In genomic region chr3:125250973-125251372, GRCh38 we compare ENCODE assay signal across 32 cellular contexts.
"Had no signal": no experiment of that assay in that cellular context is flagged by ENCODE, and none has a peak within 500 bp of the region (broad histone marks: within the 10 kb centered on the region; RNA-seq: fewer than 3 reads in every experiment).

No MANE protein-coding gene starts in this region.

- H3K9me3 ChIP-seq: adrenal gland, body of pancreas, esophagus squamous epithelium, gastroesophageal sphincter, heart right ventricle had no signal

- H3K4me3 ChIP-seq: adrenal gland, body of pancreas, esophagus squamous epithelium, gastroesophageal sphincter, heart right ventricle had no signal

- H3K4me1 Mint-ChIP-seq: activated B cell treated with CpG ODN at 0.5 μM for 24 hours had no signal

- FAIRE-seq: colon, endometrium, endothelial cell of umbilical vein had no signal

- H3K27ac ChIP-seq: adrenal gland, body of pancreas, epithelial cell of prostate, esophagus squamous epithelium, gastroesophageal sphincter, heart right ventricle, WERI-Rb-1 had no signal

- H3K9me3 Mint-ChIP-seq: activated B cell treated with CpG ODN at 0.5 μM for 24 hours; activated CD8-positive, alpha-beta T cell treated with anti-CD3 and anti-CD28 coated beads for 36 hours; activated naive CD4-positive, alpha-beta T cell treated with anti-CD3 and anti-CD28 coated beads, Interleukin-2, amount 50 U/mL, for 24 hours; activated naive CD8-positive, alpha-beta T cell treated with anti-CD3 and anti-CD28 coated beads for 36 hours; activated naive CD8-positive, alpha-beta T cell treated with anti-CD3 and anti-CD28 coated beads, Interleukin-2, amount 50 U/mL, for 24 hours; activated T-cell treated with anti-CD3 and anti-CD28 coated beads, Interleukin-2, amount 50 U/mL, for 4 hours; activated T-helper 17 cell treated with anti-CD3 and anti-CD28 coated beads, Interleukin-2, amount 50 U/mL, for 72 hours; T-helper 1 cell treated with Interleukin-12 subunit alpha and Interleukin-12 subunit beta and Interleukin-4 antibody, amounts not matched to agents 30 μg/mL and 1 μg/mL, for 36 hours had no signal

- H3K27me3 ChIP-seq: adrenal gland, body of pancreas, esophagus squamous epithelium, gastroesophageal sphincter, heart right ventricle had no signal

- ATAC-seq: activated CD4-positive, CD25-positive, alpha-beta regulatory T cell treated with anti-CD3 and anti-CD28 coated beads, Interleukin-2, amount 50 U/mL, for 24 hours; activated CD8-positive, alpha-beta T cell treated with anti-CD3 and anti-CD28 coated beads for 36 hours; activated naive CD8-positive, alpha-beta T cell treated with anti-CD3 and anti-CD28 coated beads, Interleukin-2, amount 50 U/mL, for 24 hours; activated T-cell treated with anti-CD3 and anti-CD28 coated beads, Interleukin-2, amount 50 U/mL, for 4 hours; activated T-helper 17 cell treated with anti-CD3 and anti-CD28 coated beads, Interleukin-2, amount 50 U/mL, for 72 hours; body of pancreas; gastroesophageal sphincter; heart right ventricle had no signal

- H3K36me3 ChIP-seq: adrenal gland, gastroesophageal sphincter had no signal

- DNase-seq: activated B cell treated with CpG ODN at 0.5 μM for 24 hours; activated CD4-positive, alpha-beta T cell treated with anti-CD3 and anti-CD28 coated beads for 48 hours; activated CD4-positive, alpha-beta T cell treated with anti-CD3 and anti-CD28 coated beads, Interleukin-2, amount 50 U/mL, for 1 hour; activated CD4-positive, alpha-beta T cell treated with anti-CD3 and anti-CD28 coated beads, Interleukin-2, amount 50 U/mL, for 48 hours; activated CD8-positive, alpha-beta memory T cell treated with anti-CD3 and anti-CD28 coated beads for 24 hours; activated CD8-positive, alpha-beta T cell treated with anti-CD3 and anti-CD28 coated beads for 36 hours; activated effector memory CD4-positive, alpha-beta T cell treated with Interleukin-2 at 50 U/mL for 16 hours; activated gamma-delta T cell treated with Interleukin-2 at 50 U/mL for 16 hours; activated naive CD4-positive, alpha-beta T cell treated with Interleukin-2 at 50 U/mL for 16 hours; activated naive CD8-positive, alpha-beta T cell treated with anti-CD3 and anti-CD28 coated beads for 36 hours; activated naive CD8-positive, alpha-beta T cell treated with anti-CD3 and anti-CD28 coated beads, Interleukin-2, amount 50 U/mL, for 24 hours; activated T-cell treated with anti-CD3 and anti-CD28 coated beads, Interleukin-2, amount 50 U/mL, for 4 hours; adrenal gland; amygdala; aorta; body of pancreas; caudate nucleus; effector CD8-positive, alpha-beta T cell; esophagus squamous epithelium; foreskin melanocyte; heart right ventricle; T1000; WERI-Rb-1 had no signal

- H3K27me3 Mint-ChIP-seq: activated B cell treated with CpG ODN at 0.5 μM for 24 hours; activated CD8-positive, alpha-beta T cell treated with anti-CD3 and anti-CD28 coated beads for 36 hours; activated naive CD4-positive, alpha-beta T cell treated with anti-CD3 and anti-CD28 coated beads, Interleukin-2, amount 50 U/mL, for 24 hours; activated naive CD8-positive, alpha-beta T cell treated with anti-CD3 and anti-CD28 coated beads for 36 hours; activated naive CD8-positive, alpha-beta T cell treated with anti-CD3 and anti-CD28 coated beads, Interleukin-2, amount 50 U/mL, for 24 hours; activated T-helper 17 cell treated with anti-CD3 and anti-CD28 coated beads, Interleukin-2, amount 50 U/mL, for 72 hours had no signal

- H3K4me1 ChIP-seq: adrenal gland, body of pancreas, esophagus squamous epithelium, gastroesophageal sphincter, heart right ventricle had no signal

- H3K27ac Mint-ChIP-seq: activated B cell treated with CpG ODN at 0.5 μM for 24 hours; activated CD8-positive, alpha-beta T cell treated with anti-CD3 and anti-CD28 coated beads for 36 hours; activated naive CD4-positive, alpha-beta T cell treated with anti-CD3 and anti-CD28 coated beads, Interleukin-2, amount 50 U/mL, for 24 hours; activated naive CD8-positive, alpha-beta T cell treated with anti-CD3 and anti-CD28 coated beads for 36 hours; activated naive CD8-positive, alpha-beta T cell treated with anti-CD3 and anti-CD28 coated beads, Interleukin-2, amount 50 U/mL, for 24 hours; activated T-helper 17 cell treated with anti-CD3 and anti-CD28 coated beads, Interleukin-2, amount 50 U/mL, for 72 hours; T-helper 1 cell treated with Interleukin-12 subunit alpha and Interleukin-12 subunit beta and Interleukin-4 antibody, amounts not matched to agents 30 μg/mL and 1 μg/mL, for 36 hours had no signal

- H3K4me3 Mint-ChIP-seq: activated B cell treated with CpG ODN at 0.5 μM for 24 hours; activated CD8-positive, alpha-beta T cell treated with anti-CD3 and anti-CD28 coated beads for 36 hours; activated naive CD4-positive, alpha-beta T cell treated with anti-CD3 and anti-CD28 coated beads, Interleukin-2, amount 50 U/mL, for 24 hours; activated naive CD8-positive, alpha-beta T cell treated with anti-CD3 and anti-CD28 coated beads for 36 hours; activated naive CD8-positive, alpha-beta T cell treated with anti-CD3 and anti-CD28 coated beads, Interleukin-2, amount 50 U/mL, for 24 hours; activated T-cell treated with anti-CD3 and anti-CD28 coated beads, Interleukin-2, amount 50 U/mL, for 4 hours; activated T-helper 17 cell treated with anti-CD3 and anti-CD28 coated beads, Interleukin-2, amount 50 U/mL, for 72 hours; T-helper 1 cell treated with Interleukin-12 subunit alpha and Interleukin-12 subunit beta and Interleukin-4 antibody, amounts not matched to agents 30 μg/mL and 1 μg/mL, for 36 hours had no signal
